Comparison of ENCODE assay signal across 33 cellular contexts in genomic region chr6:81643156-81643555, GRCh38.
"Had no signal": no experiment of that assay in that cellular context is flagged by ENCODE, and none has a peak within 500 bp of the region (broad histone marks: within the 10 kb centered on the region; RNA-seq: fewer than 3 reads in every experiment).

No MANE protein-coding gene starts in this region.

- H3K9me3 ChIP-seq: adrenal gland, body of pancreas had no signal

- DNase-seq: activated effector memory CD4-positive, alpha-beta T cell treated with anti-CD3 and anti-CD28 coated beads, Interleukin-2, amount 50 U/mL, for 16 hours; activated effector memory CD4-positive, alpha-beta T cell treated with Interleukin-2 at 50 U/mL for 16 hours; activated gamma-delta T cell; activated gamma-delta T cell treated with Interleukin-2 at 50 U/mL for 16 hours; activated naive CD4-positive, alpha-beta T cell; activated naive CD4-positive, alpha-beta T cell treated with anti-CD3 and anti-CD28 coated beads for 36 hours; activated naive CD4-positive, alpha-beta T cell treated with anti-CD3 and anti-CD28 coated beads, Interleukin-2, amount 10 ng/mL, durations not matched to agents 7 days and 5 days; activated naive CD4-positive, alpha-beta T cell treated with anti-CD3 and anti-CD28 coated beads, Interleukin-2, amount 50 U/mL, for 16 hours; activated naive CD4-positive, alpha-beta T cell treated with Interleukin-2 at 50 U/mL for 16 hours; activated naive CD8-positive, alpha-beta T cell treated with anti-CD3 and anti-CD28 coated beads for 36 hours; activated naive CD8-positive, alpha-beta T cell treated with anti-CD3 and anti-CD28 coated beads, Interleukin-2, amount 10 ng/mL, durations not matched to agents 7 days and 5 days; activated naive CD8-positive, alpha-beta T cell treated with anti-CD3 and anti-CD28 coated beads, Interleukin-2, amount 50 U/mL, for 24 hours; activated T-cell treated with anti-CD3 and anti-CD28 coated beads, Interleukin-2, amount 50 U/mL, for 24 hours; activated T-cell treated with anti-CD3 and anti-CD28 coated beads, Interleukin-2, amount 50 U/mL, for 4 hours; activated T-cell treated with anti-CD3 and anti-CD28 coated beads, Interleukin-2, amount 50 U/mL, for 48 hours; activated T-cell treated with anti-CD3 and anti-CD28 coated beads, Interleukin-2, amount 50 U/mL, for 72 hours; adrenal gland; amniotic stem cell; amygdala; anterior cingulate cortex; aorta; body of pancreas; brain microvascular endothelial cell; caudate nucleus; central memory CD4-positive, alpha-beta T cell; cerebellar nuclear complex had no signal

- H3K27me3 ChIP-seq: adrenal gland, ascending aorta, brain microvascular endothelial cell, breast epithelium, cardiac muscle cell had no signal

- H3K36me3 ChIP-seq: adrenal gland, ascending aorta, brain microvascular endothelial cell, breast epithelium, cardiac muscle cell had no signal

- H3K27ac ChIP-seq: adrenal gland, ascending aorta, body of pancreas, brain microvascular endothelial cell, breast epithelium, cardiac muscle cell had no signal

- H3K4me1 ChIP-seq: adrenal gland, ascending aorta, body of pancreas, breast epithelium had no signal

- H3K4me3 ChIP-seq: adrenal gland, ascending aorta, body of pancreas, breast epithelium, cardiac muscle cell had no signal

- FAIRE-seq: astrocyte, bronchial epithelial cell had no signal

- ATAC-seq: activated naive CD4-positive, alpha-beta T cell treated with anti-CD3 and anti-CD28 coated beads, Interleukin-2, amount 50 U/mL, for 72 hours; activated naive CD8-positive, alpha-beta T cell treated with anti-CD3 and anti-CD28 coated beads, Interleukin-2, amount 50 U/mL, for 24 hours; activated T-cell treated with anti-CD3 and anti-CD28 coated beads, Interleukin-2, amount 50 U/mL, for 4 hours; activated T-cell treated with anti-CD3 and anti-CD28 coated beads, Interleukin-2, amount 50 U/mL, for 72 hours; activated T-helper 17 cell treated with anti-CD3 and anti-CD28 coated beads, Interleukin-2, amount 50 U/mL, for 72 hours; body of pancreas had no signal
